Comparison of ENCODE assay signal across 22 cellular contexts in genomic region chr15:29750754-29751153, GRCh38.
"Had no signal": no experiment of that assay in that cellular context is flagged by ENCODE, and none has a peak within 500 bp of the region (broad histone marks: within the 10 kb centered on the region; RNA-seq: fewer than 3 reads in every experiment).

No MANE protein-coding gene starts in this region.

- H3K27me3 Mint-ChIP-seq: dendritic cell treated with granulocyte-macrophage colony-stimulating factor and Interleukin-4, amounts not matched to agents 40 ng/mL and 50 ng/mL, for 4 days had no signal

- ATAC-seq: gastrocnemius medialis, left lobe of liver had no signal

- H3K9me3 ChIP-seq: esophagus squamous epithelium, gastrocnemius medialis, right atrium auricular region, tibial nerve, uterus had no signal

- H3K36me3 ChIP-seq: uterus had no signal

- H3K36me3 Mint-ChIP-seq: activated naive CD8-positive, alpha-beta T cell treated with anti-CD3 and anti-CD28 coated beads, Interleukin-2, amount 10 ng/mL, durations not matched to agents 7 days and 5 days had no signal

- H3K4me3 Mint-ChIP-seq: activated naive CD8-positive, alpha-beta T cell treated with anti-CD3 and anti-CD28 coated beads, Interleukin-2, amount 10 ng/mL, durations not matched to agents 7 days and 5 days; activated T-helper 1 cell treated with anti-CD3 and anti-CD28 coated beads, Interleukin-12 subunit alpha, Interleukin-12 subunit beta, Interleukin-2, Interleukin-4 antibody, amounts not matched to agents 30 ng/mL and 10 ng/mL and 1 ng/mL, durations not matched to agents 14 hours and 24 hours and 36 hours; dendritic cell treated with granulocyte-macrophage colony-stimulating factor and Interleukin-4, amounts not matched to agents 40 ng/mL and 50 ng/mL, for 4 days; nephron progenitor cell; stimulated activated naive CD8-positive, alpha-beta T cell treated with anti-CD3 and anti-CD28 coated beads, Interleukin-15, Interleukin-2, amounts not matched to agents 100 ng/mL and 50 ng/mL, for 24 hours had no signal

- H3K4me1 ChIP-seq: gastrocnemius medialis, uterus had no signal

- H3K4me3 ChIP-seq: esophagus squamous epithelium, gastrocnemius medialis, lung, right atrium auricular region, skin epidermis, tibial nerve, uterus had no signal

- H3K9me3 Mint-ChIP-seq: activated naive CD8-positive, alpha-beta T cell treated with anti-CD3 and anti-CD28 coated beads, Interleukin-2, amount 10 ng/mL, durations not matched to agents 7 days and 5 days; activated T-helper 1 cell treated with anti-CD3 and anti-CD28 coated beads, Interleukin-12 subunit alpha, Interleukin-12 subunit beta, Interleukin-2, Interleukin-4 antibody, amounts not matched to agents 30 ng/mL and 10 ng/mL and 1 ng/mL, durations not matched to agents 14 hours and 24 hours and 36 hours; dendritic cell treated with granulocyte-macrophage colony-stimulating factor and Interleukin-4, amounts not matched to agents 40 ng/mL and 50 ng/mL, for 4 days had no signal

- DNase-seq: activated CD4-positive, alpha-beta T cell treated with anti-CD3 and anti-CD28 coated beads, Interleukin-2, amount 50 U/mL, for 1 hour; activated naive CD8-positive, alpha-beta T cell treated with anti-CD3 and anti-CD28 coated beads, Interleukin-2, amount 10 ng/mL, durations not matched to agents 7 days and 5 days; anterior cingulate cortex; effector CD8-positive, alpha-beta T cell; esophagus squamous epithelium; gastrocnemius medialis; head of caudate nucleus; kidney; midbrain; nephron progenitor cell; occipital lobe; posterior cingulate gyrus; T1000; uterus had no signal

- H3K27me3 ChIP-seq: esophagus squamous epithelium, gastrocnemius medialis, right atrium auricular region, tibial nerve, uterus had no signal

- H3K4me1 Mint-ChIP-seq: activated naive CD8-positive, alpha-beta T cell treated with anti-CD3 and anti-CD28 coated beads, Interleukin-2, amount 10 ng/mL, durations not matched to agents 7 days and 5 days had no signal

- H3K27ac ChIP-seq: esophagus squamous epithelium, gastrocnemius medialis, right atrium auricular region, skin epidermis, tibial nerve, uterus had no signal

- FAIRE-seq: kidney had no signal

- H3K27ac Mint-ChIP-seq: activated naive CD8-positive, alpha-beta T cell treated with anti-CD3 and anti-CD28 coated beads, Interleukin-2, amount 10 ng/mL, durations not matched to agents 7 days and 5 days; activated T-helper 1 cell treated with anti-CD3 and anti-CD28 coated beads, Interleukin-12 subunit alpha, Interleukin-12 subunit beta, Interleukin-2, Interleukin-4 antibody, amounts not matched to agents 30 ng/mL and 10 ng/mL and 1 ng/mL, durations not matched to agents 14 hours and 24 hours and 36 hours; dendritic cell treated with granulocyte-macrophage colony-stimulating factor and Interleukin-4, amounts not matched to agents 40 ng/mL and 50 ng/mL, for 4 days; stimulated activated naive CD8-positive, alpha-beta T cell treated with anti-CD3 and anti-CD28 coated beads, Interleukin-15, Interleukin-2, amounts not matched to agents 100 ng/mL and 50 ng/mL, for 24 hours had no signal
